Comparison of ENCODE assay signal across 9 cellular contexts in the genomic region with DNA sequence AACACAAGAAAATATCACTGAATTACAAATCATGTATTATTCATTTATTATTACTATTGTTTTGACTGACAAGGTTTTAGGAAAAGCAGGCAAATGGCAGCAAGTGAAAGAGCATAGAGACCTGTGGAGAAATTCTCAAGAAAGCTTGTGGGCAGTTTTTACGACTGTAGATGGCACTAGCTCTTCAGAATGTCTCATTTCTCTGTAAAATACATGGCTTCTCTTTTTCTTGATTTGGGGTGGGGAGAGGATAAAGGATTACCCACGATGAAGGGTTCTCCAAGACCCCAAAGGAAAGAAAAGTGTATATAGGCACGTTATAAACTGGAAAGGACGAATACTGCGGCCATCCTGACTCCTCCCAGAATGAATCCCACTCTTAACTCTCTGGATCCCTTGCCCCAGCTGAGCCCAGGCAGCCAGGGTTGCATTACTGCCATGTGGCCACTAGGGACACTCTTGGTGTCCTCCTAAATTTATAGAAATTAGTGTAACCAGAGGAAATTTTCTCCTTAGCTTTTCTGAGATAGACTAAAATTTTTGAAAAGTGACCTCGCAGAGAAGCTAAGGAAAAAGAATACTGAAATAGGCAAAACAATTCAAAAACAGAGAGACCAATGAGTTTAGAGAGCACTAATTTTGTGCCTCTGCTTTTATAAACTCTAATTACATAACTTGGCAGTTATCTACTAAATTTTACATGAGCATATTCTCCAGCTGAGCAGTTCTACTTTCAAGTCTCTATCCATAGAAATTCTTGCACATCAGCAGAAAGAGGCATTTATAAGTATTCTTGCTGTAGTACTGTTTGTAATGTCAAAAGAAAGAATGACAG. TPM values are rescaled to one million over a fixed set of nuclear protein-coding genes. Genes with fewer than 3 reads are reported as not detected.
DNase-seq lines count a peak whose midpoint lies in the region; ATAC-seq and TF ChIP-seq lines count a peak whose summit lies in the region.
"Had no signal": no experiment of that assay in that cellular context is flagged by ENCODE, and none has a peak within 500 bp of the region (broad histone marks: within the 10 kb centered on the region; RNA-seq: fewer than 3 reads in every experiment).

No MANE protein-coding gene starts in this region.

- intact Hi-C loops in stomach (cut with DNase I; ENCODE audit: low total_unique reads), result no loop called here

- TF ChIP-seq CTCF in stomach (IDR thresholded peaks at IDR 0.05), result peak in 4 of 7 experiments; percentile 56 to 90 (median 74)

- peak; percentile 82 for DNase-seq in DMS 273 (lab: John Stamatoyannopoulos, UW; ENCODE audit: unreplicated experiment)
- DNase-seq in NCI-H748 (lab: John Stamatoyannopoulos, UW; ENCODE audit: unreplicated experiment), result peak; percentile 14
- peak; percentile 18 to 37 for DNase-seq in T47D (ENCODE audit: low read depth in 1 of 2, low spot score in 1 of 2)
- peak; percentile 17 for DNase-seq in inferior parietal cortex (ENCODE audit: extremely low spot score)
- DNase-seq in stomach, result no peak
- DNase-seq in NCI-H2196 treated with DMSO at 0.1 percent for 48 hours (lab: John Stamatoyannopoulos, UW; ENCODE audit: unreplicated experiment), result no peak

- no peaks in the 10 kb centered on the region for H3K9me3 ChIP-seq in stomach

- WGBS in stomach, 5 donors, result 0 to 7% (median 1%) methylated on average over 6 of the region's 6 CpGs

- TF ChIP-seq POLR2A in stomach (IDR thresholded peaks at IDR 0.05), result no peak

- no peaks in the 10 kb centered on the region for H3K4me1 ChIP-seq in stomach

- TF ChIP-seq EP300 in stomach (IDR thresholded peaks at IDR 0.05), result no peak

- H3K27ac ChIP-seq in stomach, result no peak overlapping the region

- H3K27me3 ChIP-seq in stomach, result no peaks in the 10 kb centered on the region

- in situ Hi-C loops in T47D (cut with HindIII; ENCODE audit: low pct_unique_long_range_greater_than_20kb, low sequenced_read_pairs), result no loop called here

- no peaks in the 10 kb centered on the region for H3K36me3 ChIP-seq in stomach

- no peak overlapping the region for H3K4me3 ChIP-seq in stomach

- ATAC-seq in GM19463 (IDR thresholded peaks at IDR 0.05; ENCODE audit: unreplicated experiment) (peak; percentile 69), HG03571 (IDR thresholded peaks at IDR 0.05; ENCODE audit: unreplicated experiment) (no peak)
- ATAC-seq: T-cell had no signal

RNA-seq across cellular contexts. Expression of a gene that starts 37.7 kb away (rescaled TPM):
- total RNA-seq in stomach, result 1 to 10 TPM in 1 of 5 donors, under 1 TPM in 3, not detected in 1; under 0.01 to 1.3 (median 0.58) TPM
- under 1 TPM in 2 of 3 donors, not detected in 1; 0.10 to 0.15 TPM for polyA plus RNA-seq in stomach

Comparison
In these comparisons a context has a peak if more than half of its experiments do, and no peak if none do; other contexts are left out.
1. DNase-seq: peak in DMS 273 (single experiment), NCI-H748 (single experiment), T47D (2 of 2) and inferior parietal cortex (single experiment); none in stomach (single experiment) and NCI-H2196 treated with DMSO at 0.1 percent for 48 hours (single experiment).